ENCODE assay signal across 8 cellular contexts in the genomic region with DNA sequence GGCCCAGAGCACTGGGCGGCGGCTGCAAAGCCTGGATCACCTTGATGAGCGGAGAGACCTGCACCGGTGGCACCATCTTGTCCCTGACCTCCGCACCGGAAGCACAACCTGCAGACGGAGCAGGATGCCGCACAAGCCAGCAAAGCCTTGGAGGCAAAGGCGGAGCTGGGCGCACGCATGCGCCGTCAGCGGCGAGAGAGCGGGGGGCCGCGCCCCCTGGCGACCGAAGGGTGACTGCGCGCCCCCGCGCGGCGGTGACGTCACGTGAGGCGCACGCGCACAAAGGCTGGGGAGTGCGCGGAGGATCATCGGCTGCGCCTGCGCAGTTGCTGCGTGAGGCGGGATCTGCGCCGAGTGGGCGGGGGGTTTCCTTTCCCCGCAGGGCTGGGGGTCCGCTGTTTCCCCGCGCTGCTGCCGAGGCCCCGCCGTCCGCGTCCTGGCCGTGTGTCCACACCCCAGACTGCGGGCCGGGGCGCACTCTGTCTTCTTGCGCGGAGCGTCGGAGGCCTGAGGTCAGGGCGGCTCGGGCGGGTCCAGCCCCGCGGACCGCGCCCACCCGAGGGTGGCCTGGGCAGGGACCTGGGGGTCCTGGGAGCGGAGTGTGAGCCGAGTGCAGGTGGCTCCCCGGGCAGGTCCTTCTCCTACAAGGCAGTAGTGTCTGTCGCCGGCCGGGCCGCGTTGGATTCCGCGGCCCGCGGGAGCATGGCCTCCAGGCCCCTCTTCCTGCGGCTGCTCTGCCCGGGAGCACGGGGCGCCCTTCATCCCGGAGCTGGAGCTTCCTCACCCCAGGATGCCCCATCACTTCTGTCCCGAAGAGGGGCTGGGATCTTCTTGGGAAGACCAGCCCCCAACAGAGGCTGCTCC.
DNase-seq lines count a peak whose midpoint lies in the region; ATAC-seq lines count a peak whose summit lies in the region.

A gene with protein sequence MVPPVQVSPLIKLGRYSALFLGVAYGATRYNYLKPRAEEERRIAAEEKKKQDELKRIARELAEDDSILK (minus strand): TSS at position 105 of the 864 bp plus-strand sequence. CDS start 29 bp downstream, at position 76.
A gene with protein sequence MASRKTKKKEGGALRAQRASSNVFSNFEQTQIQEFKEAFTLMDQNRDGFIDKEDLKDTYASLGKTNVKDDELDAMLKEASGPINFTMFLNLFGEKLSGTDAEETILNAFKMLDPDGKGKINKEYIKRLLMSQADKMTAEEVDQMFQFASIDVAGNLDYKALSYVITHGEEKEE (plus strand): TSS at position 371 of the 864 bp plus-strand sequence. CDS start 3,485 bp downstream, outside the sequence.

- H3K27ac Mint-ChIP-seq in central memory CD8-positive, alpha-beta T cell (ENCODE audit: low read depth): peak within 1 kb of the TSS; percentile 91

- peaks cover 25% of the 10 kb centered on the region for H3K36me3 Mint-ChIP-seq in central memory CD8-positive, alpha-beta T cell (ENCODE audit: insufficient read depth)

- ATAC-seq in GM19025 (IDR thresholded peaks at IDR 0.05; ENCODE audit: low read depth, unreplicated experiment) (peak; percentile 67), HG03342 (IDR thresholded peaks at IDR 0.05; ENCODE audit: unreplicated experiment) (peak; percentile 80)
- peak; percentile 97 for ATAC-seq in central memory CD8-positive, alpha-beta T cell (replicated peaks; ENCODE audit: extremely low read depth, poor library complexity, severe bottlenecking)

- no peaks in the 10 kb centered on the region for H3K9me3 Mint-ChIP-seq in central memory CD8-positive, alpha-beta T cell

- H3K27me3 Mint-ChIP-seq in central memory CD8-positive, alpha-beta T cell: no peaks in the 10 kb centered on the region

- H3K4me3 Mint-ChIP-seq in central memory CD8-positive, alpha-beta T cell: peak within 1 kb of the TSS; percentile 85

- DNase-seq in AG20443 (ENCODE audit: low spot score) (peak; percentile 100), NCI-H345 treated with DMSO at 0.1 percent for 48 hours (lab: John Stamatoyannopoulos, UW; ENCODE audit: unreplicated experiment) (peak; percentile 78), islet precursor cell (peak; percentile 98)
- peak; percentile 95 for DNase-seq in activated CD4-positive, CD25-positive, alpha-beta regulatory T cell treated with anti-CD3 and anti-CD28 coated beads, Interleukin-2, amount 50 U/mL, for 16 hours (ENCODE audit: low read depth, low spot score)
- peak; percentile 97 to 98 for DNase-seq in central memory CD8-positive, alpha-beta T cell (ENCODE audit: low spot score in 2 of 2)
- DNase-seq in stimulated activated CD4-positive, alpha-beta T cell treated with anti-CD3 and anti-CD28 coated beads, Interleukin-12 subunit alpha, Interleukin-12 subunit beta, amount 100 ng/mL, for 48 hours (ENCODE audit: low read depth in 2 of 3, low spot score in 1 of 3): peak; percentile 94 to 97 (median 95)

- peaks cover 7% of the 10 kb centered on the region for H3K4me1 Mint-ChIP-seq in central memory CD8-positive, alpha-beta T cell

Comparison
In these comparisons a context has a peak if more than half of its experiments do, and no peak if none do; other contexts are left out.
1. Peak in every context shown above with its lines: DNase-seq and ATAC-seq.